15 cellular contexts compared by ENCODE assay signal in the genomic region with DNA sequence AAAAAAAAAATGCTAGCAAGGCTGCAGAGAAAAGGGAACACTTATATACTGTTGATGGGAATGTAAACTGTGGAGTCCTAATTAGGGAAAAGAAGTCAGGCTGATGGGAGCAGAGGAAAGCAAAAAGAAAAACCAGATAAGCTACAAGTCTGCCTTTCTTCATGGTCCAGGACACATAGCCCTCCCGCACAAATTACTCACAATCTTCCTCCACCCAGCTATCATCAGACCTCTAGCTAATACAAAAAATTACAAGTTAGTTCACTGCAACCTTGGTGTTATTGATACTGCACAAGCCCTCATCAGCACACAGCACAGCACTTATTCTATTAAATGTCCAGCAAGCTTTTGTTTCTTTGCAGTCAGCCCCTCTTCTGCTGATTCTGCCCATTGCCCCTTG.
DNase-seq lines count a peak whose midpoint lies in the region; ATAC-seq and TF ChIP-seq lines count a peak whose summit lies in the region.
"Had no signal": no experiment of that assay in that cellular context is flagged by ENCODE, and none has a peak within 500 bp of the region (broad histone marks: within the 10 kb centered on the region; RNA-seq: fewer than 3 reads in every experiment).

No MANE protein-coding gene starts in this region.

- no peak overlapping the region for H3K56ac ChIP-seq in mesendoderm (ENCODE audit: low read length)

- H4K20me1 ChIP-seq in BLaER1 treated with 17β-estradiol and CSF1 and Interleukin-3, amounts not matched to agents 10 nM and 100 nM, result no peaks in the 10 kb centered on the region

- peak overlapping the region; percentile 38 for H3K4me3 Mint-ChIP-seq in memory B cell
- H3K4me3 Mint-ChIP-seq: CD8-positive, alpha-beta memory T cell; H9 had no signal

- no peak overlapping the region for H3K9ac ChIP-seq in BLaER1 treated with 17β-estradiol and CSF1 and Interleukin-3, amounts not matched to agents 10 nM and 100 nM
- H3K9ac ChIP-seq in mesendoderm (ENCODE audit: low read length), result no peak overlapping the region

- no peaks in the 10 kb centered on the region for H3K79me2 ChIP-seq in mesendoderm (ENCODE audit: control insufficient read depth, insufficient read depth, low read length)

- H3K4ac ChIP-seq in mesendoderm (ENCODE audit: low read depth, low read length), result no peak overlapping the region

- H3K4me2 ChIP-seq in BLaER1 treated with 17β-estradiol and CSF1 and Interleukin-3, amounts not matched to agents 10 nM and 100 nM, result peak overlapping the region in 8 of 11 experiments; percentile 8 to 56 (median 40); a peak in 15 of 22 replicates
- H3K4me2 ChIP-seq in mesendoderm (ENCODE audit: low read length), result no peak overlapping the region

- peak overlapping the region; percentile 1 for H3K27ac Mint-ChIP-seq in memory B cell
- H3K27ac Mint-ChIP-seq: H9 had no signal

- H3K4me1 Mint-ChIP-seq in memory B cell, result peaks cover 25% of the 10 kb centered on the region

- no peak overlapping the region for H4K5ac ChIP-seq in mesendoderm (ENCODE audit: low read length)

- H4K8ac ChIP-seq in mesendoderm (ENCODE audit: low read depth, low read length), result no peak overlapping the region

- TF ChIP-seq POLR2A in gastroesophageal sphincter (IDR thresholded peaks at IDR 0.05), result no peak

- peak; percentile 45 for ATAC-seq in memory B cell (ENCODE audit: low read depth)
- ATAC-seq in gastroesophageal sphincter, result no peak

- H3K27me3 ChIP-seq in BLaER1 treated with 17β-estradiol and CSF1 and Interleukin-3, amounts not matched to agents 10 nM and 100 nM, result no peaks in the 10 kb centered on the region
- peaks cover 15% of the 10 kb centered on the region for H3K27me3 ChIP-seq in gastroesophageal sphincter
- H3K27me3 ChIP-seq in mesendoderm (ENCODE audit: insufficient read depth, low read length, poor library complexity), result no peaks in the 10 kb centered on the region

- peaks cover 9 to 52% (median 40%) of the 10 kb centered on the region in 10 experiments for H3K4me1 ChIP-seq in BLaER1 treated with 17β-estradiol and CSF1 and Interleukin-3, amounts not matched to agents 10 nM and 100 nM
- H3K4me1 ChIP-seq in gastroesophageal sphincter (no peaks in the 10 kb centered on the region), mesendoderm (ENCODE audit: control insufficient read depth, low read depth, low read length) (no peaks in the 10 kb centered on the region)
- H3K4me1 ChIP-seq: BE2C had no signal

- H3K36me3 Mint-ChIP-seq in memory B cell, result no peaks in the 10 kb centered on the region
- H3K36me3 Mint-ChIP-seq: CD8-positive, alpha-beta memory T cell had no signal

- no peak overlapping the region for H2BK15ac ChIP-seq in mesendoderm (replicated peaks; ENCODE audit: low read depth)

- no peak overlapping the region for H3K23ac ChIP-seq in mesendoderm (ENCODE audit: low read length)

- H3K4me3 ChIP-seq in BLaER1 treated with 17β-estradiol and CSF1 and Interleukin-3, amounts not matched to agents 10 nM and 100 nM, result no peak overlapping the region
- H3K4me3 ChIP-seq in gastroesophageal sphincter, result no peak overlapping the region
- H3K4me3 ChIP-seq in mesendoderm (ENCODE audit: low read length), result no peak overlapping the region

- H2AK5ac ChIP-seq in mesendoderm (ENCODE audit: low read length), result no peak overlapping the region

- no peak overlapping the region for H3K27ac ChIP-seq in BLaER1 treated with 17β-estradiol and CSF1 and Interleukin-3, amounts not matched to agents 10 nM and 100 nM
- no peak overlapping the region for H3K27ac ChIP-seq in gastroesophageal sphincter
- H3K27ac ChIP-seq in mesendoderm (ENCODE audit: low read depth, low read length), result no peak overlapping the region

- H3K9me3 Mint-ChIP-seq in memory B cell, result no peaks in the 10 kb centered on the region
- H3K9me3 Mint-ChIP-seq: CD8-positive, alpha-beta memory T cell; H9 had no signal

- TF ChIP-seq EP300 in gastroesophageal sphincter (IDR thresholded peaks at IDR 0.05), result no peak

- H2BK120ac ChIP-seq in mesendoderm (ENCODE audit: low read depth, low read length), result no peak overlapping the region

- DNase-seq in NAMALWA (ENCODE audit: low spot score) (peak; percentile 33), memory B cell (ENCODE audit: low spot score in 2 of 2) (no peak), NCI-H2171 (lab: John Stamatoyannopoulos, UW) (no peak), mesendoderm (no peak), NCI-H1048 (lab: John Stamatoyannopoulos, UW) (no peak)
- DNase-seq: BE2C; CD8-positive, alpha-beta memory T cell; DMS53; EL; GOT3; H9; IMR-90; KBM-7 had no signal

- TF ChIP-seq CTCF in gastroesophageal sphincter (IDR thresholded peaks at IDR 0.05), result no peak

- WGBS in gastroesophageal sphincter (ENCODE audit: low coverage in 1 of 2), 2 donors, result 59% methylated on average over 1 of the region's 1 CpG; no CpG with 5 or more reads in 1 of the 2 donors
- no CpG with 5 or more reads among the region's 1 CpG for WGBS in mesendoderm (ENCODE audit: extremely low coverage, insufficient coverage, low lambda C conversion rate)

- no peaks in the 10 kb centered on the region for H3K79me1 ChIP-seq in mesendoderm (ENCODE audit: low read length)

- H3K9me3 ChIP-seq in BLaER1 treated with 17β-estradiol and CSF1 and Interleukin-3, amounts not matched to agents 10 nM and 100 nM (replicated peaks in 1 of 11), result peaks cover 0 to 12% (median 0%) of the 10 kb centered on the region in 11 experiments; a peak in 4 of 22 replicates
- no peaks in the 10 kb centered on the region for H3K9me3 ChIP-seq in gastroesophageal sphincter
- H3K9me3 ChIP-seq: BE2C had no signal

- no peak overlapping the region for H3K18ac ChIP-seq in mesendoderm (ENCODE audit: low read length)

- H3K27me3 Mint-ChIP-seq in memory B cell, result peaks cover 11% of the 10 kb centered on the region

- H3K36me3 ChIP-seq in BLaER1 treated with 17β-estradiol and CSF1 and Interleukin-3, amounts not matched to agents 10 nM and 100 nM, result no peaks in the 10 kb centered on the region
- H3K36me3 ChIP-seq in gastroesophageal sphincter (no peaks in the 10 kb centered on the region), mesendoderm (ENCODE audit: control insufficient read depth, insufficient read depth, low read length) (no peaks in the 10 kb centered on the region)
- H3K36me3 ChIP-seq: BE2C had no signal

- H2BK5ac ChIP-seq in mesendoderm (ENCODE audit: low read length), result no peak overlapping the region
